15 cellular contexts compared by ENCODE assay signal in the genomic region with DNA sequence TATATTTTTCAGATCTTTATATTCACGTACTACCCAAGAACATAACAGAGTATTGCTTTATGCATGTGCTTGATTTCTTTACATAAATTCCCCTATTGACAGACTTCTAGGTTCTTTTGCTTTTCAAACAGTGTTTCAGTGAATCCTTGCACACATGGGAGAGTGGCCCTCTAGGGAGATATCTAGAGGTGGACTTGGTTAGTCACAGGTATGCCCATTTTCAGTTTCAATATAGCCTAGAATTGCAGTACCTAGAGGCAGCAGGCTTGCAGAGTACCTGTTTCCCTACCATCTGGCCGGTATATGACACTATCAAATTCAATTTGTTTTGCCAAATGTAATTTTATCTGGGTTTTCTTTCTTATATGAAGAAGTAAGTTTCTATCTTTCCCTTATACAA.
"Had no signal": no experiment of that assay in that cellular context is flagged by ENCODE, and none has a peak within 500 bp of the region (broad histone marks: within the 10 kb centered on the region; RNA-seq: fewer than 3 reads in every experiment).

No MANE protein-coding gene starts in this region.

- H3K9me3 Mint-ChIP-seq: activated CD4-positive, alpha-beta memory T cell treated with anti-CD3 and anti-CD28 coated beads for 36 hours; activated naive CD8-positive, alpha-beta T cell treated with anti-CD3 and anti-CD28 coated beads for 36 hours; activated T-cell treated with anti-CD3 and anti-CD28 coated beads, Interleukin-2, amount 50 U/mL, for 72 hours; nephron progenitor cell had no signal

- ATAC-seq: activated T-cell treated with anti-CD3 and anti-CD28 coated beads, Interleukin-2, amount 50 U/mL, for 72 hours; left colon had no signal

- H3K9me3 ChIP-seq: esophagus muscularis mucosa, sigmoid colon, transverse colon had no signal

- H3K27ac Mint-ChIP-seq: activated CD4-positive, alpha-beta memory T cell treated with anti-CD3 and anti-CD28 coated beads for 36 hours; activated naive CD8-positive, alpha-beta T cell treated with anti-CD3 and anti-CD28 coated beads for 36 hours; activated T-cell treated with anti-CD3 and anti-CD28 coated beads, Interleukin-2, amount 50 U/mL, for 72 hours; nephron progenitor cell had no signal

- H3K4me3 Mint-ChIP-seq: activated CD4-positive, alpha-beta memory T cell treated with anti-CD3 and anti-CD28 coated beads for 36 hours; activated naive CD8-positive, alpha-beta T cell treated with anti-CD3 and anti-CD28 coated beads for 36 hours; activated T-cell treated with anti-CD3 and anti-CD28 coated beads, Interleukin-2, amount 50 U/mL, for 72 hours; nephron progenitor cell had no signal

- H3K27me3 Mint-ChIP-seq: activated CD4-positive, alpha-beta memory T cell treated with anti-CD3 and anti-CD28 coated beads for 36 hours; activated naive CD8-positive, alpha-beta T cell treated with anti-CD3 and anti-CD28 coated beads for 36 hours had no signal

- DNase-seq: activated CD4-positive, alpha-beta memory T cell treated with anti-CD3 and anti-CD28 coated beads for 36 hours; activated CD4-positive, alpha-beta T cell treated with anti-CD3 and anti-CD28 coated beads for 1 hour; activated CD8-positive, alpha-beta memory T cell treated with anti-CD3 and anti-CD28 coated beads, Interleukin-2, amount 50 U/mL, for 4 hours; activated gamma-delta T cell treated with Interleukin-2 at 50 U/mL for 16 hours; activated naive CD8-positive, alpha-beta T cell treated with anti-CD3 and anti-CD28 coated beads for 36 hours; activated T-cell treated with anti-CD3 and anti-CD28 coated beads, Interleukin-2, amount 50 U/mL, for 72 hours; glutamatergic neuron; left colon; nephron progenitor cell; sigmoid colon; stimulated activated CD4-positive, alpha-beta T cell treated with anti-CD3 and anti-CD28 coated beads, Interleukin-2, amount 100 ng/mL, for 24 hours; stimulated activated naive CD4-positive, alpha-beta T cell; substantia nigra; transverse colon had no signal

- H3K36me3 ChIP-seq: esophagus muscularis mucosa, sigmoid colon, transverse colon had no signal

- H3K36me3 Mint-ChIP-seq: activated CD4-positive, alpha-beta memory T cell treated with anti-CD3 and anti-CD28 coated beads for 36 hours; activated naive CD8-positive, alpha-beta T cell treated with anti-CD3 and anti-CD28 coated beads for 36 hours had no signal

- H3K27me3 ChIP-seq: esophagus muscularis mucosa, sigmoid colon, transverse colon had no signal

- H3K4me3 ChIP-seq: esophagus muscularis mucosa, sigmoid colon, transverse colon had no signal

- H3K27ac ChIP-seq: esophagus muscularis mucosa, sigmoid colon, transverse colon had no signal

- H3K4me1 ChIP-seq: esophagus muscularis mucosa, sigmoid colon, transverse colon had no signal
